ENCODE assay signal across 10 cellular contexts in genomic region chr11:72685560-72686480, GRCh38. TPM values are rescaled to one million over a fixed set of nuclear protein-coding genes. Genes with fewer than 3 reads are reported as not detected.
DNase-seq lines count a peak whose midpoint lies in the region; ATAC-seq and TF ChIP-seq lines count a peak whose summit lies in the region.
"Had no signal": no experiment of that assay in that cellular context is flagged by ENCODE, and none has a peak within 500 bp of the region (broad histone marks: within the 10 kb centered on the region; RNA-seq: fewer than 3 reads in every experiment).

No MANE protein-coding gene starts in this region.

- intact Hi-C loops in right cardiac atrium (cut with DNase I): loop anchor here in 2 of 4 donors (10.0 kb wide), 1 partner anchor 211 kb away; no protein-coding TSS in a partner anchor
- intact Hi-C loops in A673 (cut with micrococcal nuclease; ENCODE audit: unreplicated experiment): no loop called here
- intact Hi-C loops in posterior cingulate gyrus (cut with DNase I): no loop called here

- no peaks in the 10 kb centered on the region for H3K9me3 ChIP-seq in right cardiac atrium (ENCODE audit: control insufficient read depth, low read length)
- no peaks in the 10 kb centered on the region for H3K9me3 ChIP-seq in A673 (ENCODE audit: low read depth, low read length, poor library complexity, severe bottlenecking)

- no peaks in the 10 kb centered on the region for H3K27me3 Mint-ChIP-seq in IgD-negative memory B cell
- H3K27me3 Mint-ChIP-seq in activated T-helper 17 cell treated with anti-CD3 and anti-CD28 coated beads, Interleukin-2, amount 50 U/mL, for 72 hours: no peaks in the 10 kb centered on the region

- no peaks in the 10 kb centered on the region for H3K9me3 Mint-ChIP-seq in IgD-negative memory B cell
- no peaks in the 10 kb centered on the region for H3K9me3 Mint-ChIP-seq in activated T-helper 17 cell treated with anti-CD3 and anti-CD28 coated beads, Interleukin-2, amount 50 U/mL, for 72 hours

- H3K4me3 ChIP-seq in right cardiac atrium (ENCODE audit: low read length) (no peak overlapping the region), A673 (ENCODE audit: low read depth, low read length, poor library complexity, severe bottlenecking) (no peak overlapping the region)

- peaks cover 10% of the 10 kb centered on the region for H3K36me3 ChIP-seq in A673 (ENCODE audit: insufficient read depth, low read length, poor library complexity, severe bottlenecking)

- peaks cover 0 to 12% (median 9%) of the 10 kb centered on the region in 3 donors for H3K4me1 Mint-ChIP-seq in IgD-negative memory B cell
- H3K4me1 Mint-ChIP-seq in activated T-helper 17 cell treated with anti-CD3 and anti-CD28 coated beads, Interleukin-2, amount 50 U/mL, for 72 hours: peaks cover 13% of the 10 kb centered on the region

- peak; percentile 47 for ATAC-seq in activated T-helper 17 cell treated with anti-CD3 and anti-CD28 coated beads, Interleukin-2, amount 50 U/mL, for 72 hours (replicated peaks)
- peak in 1 of 2 donors; percentile 3 for ATAC-seq in right cardiac atrium

- H3K27ac Mint-ChIP-seq in IgD-negative memory B cell: peak overlapping the region in 2 of 3 donors; percentile 9 to 61
- H3K27ac Mint-ChIP-seq in activated T-helper 17 cell treated with anti-CD3 and anti-CD28 coated beads, Interleukin-2, amount 50 U/mL, for 72 hours: peak overlapping the region; percentile 83

- H3K4me3 Mint-ChIP-seq in IgD-negative memory B cell: no peak overlapping the region
- H3K4me3 Mint-ChIP-seq in activated T-helper 17 cell treated with anti-CD3 and anti-CD28 coated beads, Interleukin-2, amount 50 U/mL, for 72 hours: peak overlapping the region; percentile 38

- WGBS in right cardiac atrium: 69% methylated on average over 24 of the region's 24 CpGs

- H3K27ac ChIP-seq in right cardiac atrium (ENCODE audit: low read length) (peak overlapping the region; percentile 20), A673 (ENCODE audit: low read depth, low read length, poor library complexity, severe bottlenecking) (no peak overlapping the region)

- CTCF ChIA-PET in A673 (lab: Charles Lee): no interaction called here

- no peaks in the 10 kb centered on the region for H3K36me3 Mint-ChIP-seq in IgD-negative memory B cell
- peaks cover 59% of the 10 kb centered on the region for H3K36me3 Mint-ChIP-seq in activated T-helper 17 cell treated with anti-CD3 and anti-CD28 coated beads, Interleukin-2, amount 50 U/mL, for 72 hours (ENCODE audit: low read depth)

- H3K4me1 ChIP-seq in right cardiac atrium (ENCODE audit: control insufficient read depth, insufficient read depth, low read length): peaks cover 3% of the 10 kb centered on the region
- H3K4me1 ChIP-seq in A673 (ENCODE audit: insufficient read depth, low read length, poor library complexity, severe bottlenecking): no peaks in the 10 kb centered on the region

- POLR2A ChIA-PET in A673 (lab: Charles Lee; ENCODE audit: low non-redundant PET): no interaction called here

- DNase-seq in right cardiac atrium: peak in 2 of 3 donors; percentile 66 to 74
- peak in 2 of 3 experiments; percentile 18 to 23 for DNase-seq in stimulated activated CD4-positive, alpha-beta T cell treated with anti-CD3 and anti-CD28 coated beads, TNF-alpha, amount 100 ng/mL, for 4 hours (ENCODE audit: low read depth in 3 of 3)
- no peak for DNase-seq in NCI-H2107 (lab: John Stamatoyannopoulos, UW)
- no peak for DNase-seq in NCI-H2171 (lab: John Stamatoyannopoulos, UW)
- DNase-seq in A673 (ENCODE audit: low spot score): no peak
- DNase-seq in posterior cingulate gyrus: no peak
- DNase-seq: cerebellar nuclear complex, GDM1 had no signal

- TF ChIP-seq CTCF in A673 (conservative IDR thresholded peaks at IDR 0.05; ENCODE audit: low read depth, low read length): no peak

- no TSS peak for BruUV-seq in A673 (replicated peaks; lab: Mats Ljungman, UMichigan)

- H3K27me3 ChIP-seq in right cardiac atrium (ENCODE audit: control insufficient read depth, insufficient read depth) (no peaks in the 10 kb centered on the region), A673 (replicated peaks; ENCODE audit: insufficient read depth, low read depth, low read length, poor library complexity) (no peaks in the 10 kb centered on the region)

RNA-seq across cellular contexts. Expression of gene PDE2A, which starts 11.6 kb away (rescaled TPM):
- polyA plus RNA-seq in IgD-negative memory B cell (not detected), right cardiac atrium (43.1 TPM)
- 1 to 10 TPM; 1.7 to 3.6 TPM for total RNA-seq in activated T-helper 17 cell treated with anti-CD3 and anti-CD28 coated beads, Interleukin-2, amount 50 U/mL, for 72 hours
- total RNA-seq in right cardiac atrium (10 to 100 TPM; 32.1 to 43.9 (median 37.0) TPM), A673 (2021) (0.58 and 1.2 TPM in 2 replicates)

Comparison
In these comparisons a context has a peak if more than half of its experiments do, and no peak if none do; other contexts are left out.
1. DNase-seq: peak in right cardiac atrium (2 of 3) and stimulated activated CD4-positive, alpha-beta T cell treated with anti-CD3 and anti-CD28 coated beads, TNF-alpha, amount 100 ng/mL, for 4 hours (2 of 3); none in NCI-H2107 (single experiment), NCI-H2171 (single experiment), A673 (single experiment) and posterior cingulate gyrus (0 of 10).
2. RNA of gene PDE2A, which starts 11.6 kb away (total RNA-seq): 32.1 to 43.9 TPM in right cardiac atrium; 1.7 to 3.6 TPM in activated T-helper 17 cell treated with anti-CD3 and anti-CD28 coated beads, Interleukin-2, amount 50 U/mL, for 72 hours and 0.58 to 1.2 TPM in A673; every median in the first group is over 4 times any median in the second.